Comparison of ENCODE assay signal across 8 cellular contexts in the genomic region with DNA sequence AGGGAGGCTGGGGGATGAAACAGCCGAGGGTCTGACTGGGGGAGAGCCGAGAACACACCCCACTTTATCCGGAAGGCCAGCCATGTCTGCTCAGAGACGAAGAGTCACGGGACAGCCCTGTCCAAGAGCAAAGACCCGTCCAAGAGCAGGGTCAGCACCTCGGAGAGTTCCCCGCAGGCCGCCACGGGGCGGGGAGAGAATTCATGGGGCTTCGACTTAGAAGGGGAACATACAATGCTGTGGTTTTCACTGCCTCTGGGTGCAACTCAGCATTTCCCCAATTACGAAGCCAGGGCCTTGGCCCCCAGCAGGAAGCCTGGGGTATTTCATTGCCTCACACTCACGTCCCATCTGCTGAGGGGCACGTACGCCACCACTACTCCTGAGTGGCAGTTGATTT. TPM values are rescaled to one million over a fixed set of nuclear protein-coding genes. Genes with fewer than 3 reads are reported as not detected.
DNase-seq lines count a peak whose midpoint lies in the region; ATAC-seq and TF ChIP-seq lines count a peak whose summit lies in the region.

No MANE protein-coding gene starts in this region.

- ATAC-seq in GM18519 (IDR thresholded peaks at IDR 0.05; ENCODE audit: low FRiP score, unreplicated experiment) = no peak
- no peak for ATAC-seq in GM21825 (IDR thresholded peaks at IDR 0.05; ENCODE audit: unreplicated experiment)

- TF ChIP-seq CTCF in GM06990 (IDR thresholded peaks at IDR 0.05; ENCODE audit: insufficient read depth, low read length, poor library complexity, severe bottlenecking) = peak; percentile 7

- no peaks in the 10 kb centered on the region; the same call in 1 of the 2 replicates for H3K27me3 ChIP-seq in GM06990 (replicated peaks; ENCODE audit: control insufficient read depth, insufficient read depth, low read length)

- H3K36me3 ChIP-seq in GM06990 (ENCODE audit: control insufficient read depth, insufficient read depth, low read length) = no peaks in the 10 kb centered on the region

- H3K4me3 ChIP-seq in GM06990 (replicated peaks; ENCODE audit: low read depth, low read length) = no peak overlapping the region

- DNase-seq in GM06990 (ENCODE audit: extremely low read depth, insufficient read length) = peak; percentile 59
- peak; percentile 96 for DNase-seq in NOMO-1 treated with DMSO at 0.1 percent for 48 hours (lab: John Stamatoyannopoulos, UW; ENCODE audit: unreplicated experiment)
- DNase-seq in astrocyte of the hippocampus (ENCODE audit: low read depth, low spot score) = peak; percentile 80
- DNase-seq in myocyte (ENCODE audit: low read depth) = peak; percentile 67
- no peak for DNase-seq in NCI-H774 (lab: John Stamatoyannopoulos, UW)
- DNase-seq in DMS53 treated with DMSO at 0.1 percent for 48 hours (lab: John Stamatoyannopoulos, UW; ENCODE audit: unreplicated experiment) = no peak

RNA-seq across cellular contexts. Expression of a gene that starts 59.3 kb away (rescaled TPM):
- not detected in 2 replicates for total RNA-seq in myocyte
- 0.09 TPM for polyA plus RNA-seq in myocyte (2012)

Comparison
In these comparisons a context has a peak if more than half of its experiments do, and no peak if none do; other contexts are left out.
1. DNase-seq: peak in GM06990 (single experiment), NOMO-1 treated with DMSO at 0.1 percent for 48 hours (single experiment), astrocyte of the hippocampus (single experiment) and myocyte (single experiment); none in NCI-H774 (single experiment) and DMS53 treated with DMSO at 0.1 percent for 48 hours (single experiment).